15 cellular contexts compared by ENCODE assay signal in the genomic region with DNA sequence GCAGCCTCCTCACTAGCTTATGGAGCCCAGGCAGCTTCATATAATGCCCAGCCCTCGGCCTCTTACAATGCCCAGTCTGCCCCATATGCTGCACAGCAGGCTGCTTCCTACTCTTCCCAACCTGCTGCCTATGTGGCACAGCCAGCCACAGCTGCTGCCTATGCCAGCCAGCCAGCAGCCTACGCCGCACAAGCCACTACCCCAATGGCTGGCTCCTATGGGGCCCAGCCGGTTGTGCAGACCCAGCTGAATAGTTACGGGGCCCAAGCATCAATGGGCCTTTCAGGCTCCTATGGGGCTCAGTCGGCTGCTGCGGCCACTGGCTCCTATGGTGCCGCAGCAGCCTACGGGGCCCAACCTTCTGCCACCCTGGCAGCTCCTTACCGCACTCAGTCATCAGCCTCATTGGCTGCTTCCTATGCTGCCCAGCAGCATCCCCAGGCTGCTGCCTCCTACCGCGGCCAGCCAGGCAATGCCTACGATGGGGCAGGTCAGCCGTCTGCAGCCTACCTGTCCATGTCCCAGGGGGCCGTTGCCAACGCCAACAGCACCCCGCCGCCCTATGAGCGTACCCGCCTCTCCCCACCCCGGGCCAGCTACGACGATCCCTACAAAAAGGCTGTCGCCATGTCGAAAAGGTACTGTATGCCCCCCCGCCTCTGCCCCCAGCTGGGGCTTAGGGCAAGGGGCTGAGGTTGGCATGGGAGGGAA. TPM values are rescaled to one million over a fixed set of nuclear protein-coding genes. Genes with fewer than 3 reads are reported as not detected.
"Had no signal": no experiment of that assay in that cellular context is flagged by ENCODE, and none has a peak within 500 bp of the region (broad histone marks: within the 10 kb centered on the region; RNA-seq: fewer than 3 reads in every experiment).

No MANE protein-coding gene starts in this region.

- H3K9me3 Mint-ChIP-seq: activated B cell treated with CpG ODN at 0.5 μM for 24 hours; activated naive CD8-positive, alpha-beta T cell treated with anti-CD3 and anti-CD28 coated beads, Interleukin-2, amount 10 ng/mL, durations not matched to agents 7 days and 5 days had no signal

- DNase-seq: activated B cell treated with CpG ODN at 0.5 μM for 24 hours; activated CD4-positive, alpha-beta T cell treated with anti-CD3 and anti-CD28 coated beads for 48 hours; activated CD8-positive, alpha-beta memory T cell treated with anti-CD3 and anti-CD28 coated beads, Interleukin-2, amount 50 U/mL, for 4 hours; activated CD8-positive, alpha-beta T cell treated with anti-CD3 and anti-CD28 coated beads, Interleukin-2, amount 10 ng/mL, durations not matched to agents 7 days and 5 days; activated naive CD4-positive, alpha-beta T cell; activated naive CD8-positive, alpha-beta T cell treated with anti-CD3 and anti-CD28 coated beads, Interleukin-2, amount 10 ng/mL, durations not matched to agents 7 days and 5 days; foreskin fibroblast; kidney glomerular epithelial cell; lower lobe of right lung; right lobe of liver; thyroid gland had no signal

- H3K9me3 ChIP-seq: ascending aorta, lower lobe of right lung, psoas muscle, right lobe of liver, SJSA1, thyroid gland had no signal

- H3K27me3 Mint-ChIP-seq: activated B cell treated with CpG ODN at 0.5 μM for 24 hours; activated naive CD8-positive, alpha-beta T cell treated with anti-CD3 and anti-CD28 coated beads, Interleukin-2, amount 10 ng/mL, durations not matched to agents 7 days and 5 days had no signal

- H3K27me3 ChIP-seq: ascending aorta, right lobe of liver, SJSA1, thyroid gland had no signal

- H3K27ac ChIP-seq: ascending aorta, lower lobe of right lung, psoas muscle, right lobe of liver, SJSA1, thyroid gland had no signal

- H3K27ac Mint-ChIP-seq: activated B cell treated with CpG ODN at 0.5 μM for 24 hours; activated CD8-positive, alpha-beta T cell treated with anti-CD3 and anti-CD28 coated beads, Interleukin-2, amount 10 ng/mL, durations not matched to agents 7 days and 5 days; activated naive CD8-positive, alpha-beta T cell treated with anti-CD3 and anti-CD28 coated beads, Interleukin-2, amount 10 ng/mL, durations not matched to agents 7 days and 5 days had no signal

- H3K4me3 Mint-ChIP-seq: activated B cell treated with CpG ODN at 0.5 μM for 24 hours; activated CD8-positive, alpha-beta T cell treated with anti-CD3 and anti-CD28 coated beads, Interleukin-2, amount 10 ng/mL, durations not matched to agents 7 days and 5 days; activated naive CD8-positive, alpha-beta T cell treated with anti-CD3 and anti-CD28 coated beads, Interleukin-2, amount 10 ng/mL, durations not matched to agents 7 days and 5 days had no signal

- H3K4me3 ChIP-seq: ascending aorta, lower lobe of right lung, psoas muscle, right lobe of liver, SJSA1, thyroid gland had no signal

RNA-seq across cellular contexts. Expression of a gene that starts 32.3 kb away (rescaled TPM):
- polyA plus RNA-seq: neural cell had no signal
